ENCODE assay signal across 1 cellular context in genomic region chr16:71916397-71916920, GRCh38.
TF ChIP-seq lines count a peak whose summit lies in the region.

No MANE protein-coding gene starts in this region.

TF ChIP-seq in H1, 55 proteins besides CTCF, POLR2A, EP300 and RAD21:
- TF ChIP-seq JUN (IDR thresholded peaks at IDR 0.05; ENCODE audit: low read depth, low read length) (no peak), ASH2L (IDR thresholded peaks at IDR 0.05; ENCODE audit: low read length) (no peak), TAF7 (optimal IDR thresholded peaks at IDR 0.05; ENCODE audit: borderline replicate concordance, low read depth, low read length) (no peak), BACH1 (IDR thresholded peaks at IDR 0.05; ENCODE audit: low read length) (no peak), SIRT6 (IDR thresholded peaks at IDR 0.05; ENCODE audit: low read length) (no peak), JUND (IDR thresholded peaks at IDR 0.05; ENCODE audit: low read length) (no peak), SP4 (IDR thresholded peaks at IDR 0.05; ENCODE audit: low read length) (no peak), RFX5 (IDR thresholded peaks at IDR 0.05; ENCODE audit: borderline replicate concordance, low read depth, low read length) (no peak), KDM1A (IDR thresholded peaks at IDR 0.05; ENCODE audit: borderline replicate concordance, low read length) (no peak), TCF12 (IDR thresholded peaks at IDR 0.05; ENCODE audit: low read depth, low read length) (no peak), POLR2AphosphoS5 (IDR thresholded peaks at IDR 0.05; ENCODE audit: low read depth, low read length) (no peak), YY1 (IDR thresholded peaks at IDR 0.05; ENCODE audit: low read depth, low read length) (no peak), CTBP2 (IDR thresholded peaks at IDR 0.05; ENCODE audit: borderline replicate concordance, insufficient read depth, insufficient read length, low read length) (no peak), SRF (IDR thresholded peaks at IDR 0.05; ENCODE audit: low read depth, low read length) (no peak), NRF1 (IDR thresholded peaks at IDR 0.05; ENCODE audit: low read depth, low read length) (no peak), CBX8 (IDR thresholded peaks at IDR 0.05; ENCODE audit: borderline replicate concordance, low read depth, low read length) (no peak)
TF ChIP-seq in H1: peak in this region for 0.
